8 cellular contexts compared by ENCODE assay signal in the genomic region with DNA sequence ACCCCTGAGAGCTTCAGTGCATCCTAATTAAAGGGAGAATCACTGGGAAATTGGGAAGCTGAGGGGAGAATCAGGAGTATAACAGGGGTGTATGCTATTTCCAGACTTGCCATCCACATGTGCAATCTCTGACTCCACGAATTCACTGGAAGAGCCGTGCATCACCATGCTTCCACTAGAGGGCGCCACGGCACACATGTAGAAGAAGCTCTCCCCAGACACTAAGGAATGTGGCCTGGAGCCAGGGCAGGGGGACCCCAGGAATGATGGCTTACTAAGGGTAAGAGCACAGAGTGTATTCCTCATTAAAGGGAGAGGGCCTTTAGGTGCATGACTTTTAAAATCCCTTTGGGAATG.
DNase-seq lines count a peak whose midpoint lies in the region; ATAC-seq and TF ChIP-seq lines count a peak whose summit lies in the region.

No MANE protein-coding gene starts in this region.

- H3K27ac ChIP-seq in fibroblast of lung (ENCODE audit: insufficient read depth, low read length) (no peak overlapping the region), neural cell (ENCODE audit: low read length) (no peak overlapping the region), tibial nerve (peak overlapping the region in 3 of 4 donors; percentile 28 to 74 (median 48))

- H3K27me3 ChIP-seq in H7 (ENCODE audit: control insufficient read depth, insufficient read depth, low read length) (no peaks in the 10 kb centered on the region), fibroblast of lung (ENCODE audit: control insufficient read depth, insufficient read depth, low read length) (peaks cover 11% of the 10 kb centered on the region), neural cell (ENCODE audit: insufficient read depth, low read depth, low read length) (no peaks in the 10 kb centered on the region), tibial nerve (no peaks in the 10 kb centered on the region)

- H3K4me1 ChIP-seq in fibroblast of lung (ENCODE audit: control insufficient read depth, extremely low read depth, insufficient read depth, low read length): peaks cover 8% of the 10 kb centered on the region
- H3K4me1 ChIP-seq in tibial nerve: peaks cover 0 to 53% (median 4%) of the 10 kb centered on the region in 4 donors

- H3K4me2 ChIP-seq in fibroblast of lung (ENCODE audit: extremely low read depth, insufficient read depth, low read length) (no peak overlapping the region), neural cell (ENCODE audit: low read length) (no peak overlapping the region)

- H3K9me3 ChIP-seq in fibroblast of lung (ENCODE audit: control insufficient read depth, insufficient read depth, low read depth, low read length): no peaks in the 10 kb centered on the region
- no peaks in the 10 kb centered on the region for H3K9me3 ChIP-seq in neural cell (ENCODE audit: low read length)
- no peaks in the 10 kb centered on the region for H3K9me3 ChIP-seq in tibial nerve

- H2AFZ ChIP-seq in fibroblast of lung (ENCODE audit: low read length) (no peak overlapping the region), neural cell (ENCODE audit: low read depth, low read length) (no peak overlapping the region)

- no peaks in the 10 kb centered on the region for H4K20me1 ChIP-seq in fibroblast of lung (ENCODE audit: control insufficient read depth, extremely low read depth, insufficient read depth, low read length)
- H4K20me1 ChIP-seq in neural cell (ENCODE audit: insufficient read depth): no peaks in the 10 kb centered on the region

- 6 to 8% methylated on average over 4 of the region's 4 CpGs for WGBS in tibial nerve, 2 donors

- H3K9me2 ChIP-seq in neural cell (ENCODE audit: insufficient read depth, low read length): no peaks in the 10 kb centered on the region

- no peak for TF ChIP-seq POLR2A in tibial nerve (IDR thresholded peaks at IDR 0.05)

- DNase-seq in C1 segment of cervical spinal cord (lab: John Stamatoyannopoulos, UW) (peak in 9 of 14 donors; percentile 2 to 46 (median 13)), H7 (peak; percentile 87), NCI-H774 (lab: John Stamatoyannopoulos, UW) (peak; percentile 45), activated T-cell treated with anti-CD3 and anti-CD28 coated beads for 1 hour (ENCODE audit: low read depth) (peak; percentile 47), fibroblast of lung (ENCODE audit: low read depth in 2 of 2) (peak; percentile 59 to 71), tibial nerve (ENCODE audit: low spot score in 2 of 2) (peak; percentile 74 to 80)

- H3K36me3 ChIP-seq in H7 (replicated peaks; ENCODE audit: control insufficient read depth, insufficient read depth, low read length): no peaks in the 10 kb centered on the region
- H3K36me3 ChIP-seq in fibroblast of lung (ENCODE audit: control insufficient read depth, insufficient read depth, low read length): no peaks in the 10 kb centered on the region
- no peaks in the 10 kb centered on the region for H3K36me3 ChIP-seq in neural cell (ENCODE audit: insufficient read depth, low read length)
- no peaks in the 10 kb centered on the region for H3K36me3 ChIP-seq in tibial nerve

- H3F3A ChIP-seq in neural cell (ENCODE audit: insufficient read depth, low read length, poor library complexity, severe bottlenecking): no peaks in the 10 kb centered on the region

- TF ChIP-seq RAD21 in neural cell (conservative IDR thresholded peaks at IDR 0.05): peak; percentile 75

- no peak for TF ChIP-seq EP300 in neural cell (conservative IDR thresholded peaks at IDR 0.05; ENCODE audit: poor library complexity, severe bottlenecking)
- TF ChIP-seq EP300 in tibial nerve (IDR thresholded peaks at IDR 0.05): peak in 1 of 2 donors; percentile 36

- H3K4me3 ChIP-seq in H7 (ENCODE audit: insufficient read depth, low read depth, low read length): no peak overlapping the region
- H3K4me3 ChIP-seq in fibroblast of lung (replicated peaks in 1 of 4; ENCODE audit: control extremely low read depth in 1 of 4, insufficient read depth in 1 of 4, low read depth in 3 of 4, low read length in 4 of 4): no peak overlapping the region
- no peak overlapping the region for H3K4me3 ChIP-seq in neural cell (ENCODE audit: low read length)
- H3K4me3 ChIP-seq in tibial nerve: no peak overlapping the region

- peak; percentile 73 to 89 for TF ChIP-seq CTCF in fibroblast of lung (conservative IDR thresholded peaks at IDR 0.05 in 1 of 2, IDR thresholded peaks at IDR 0.05 in 1 of 2; ENCODE audit: low read depth in 1 of 2, low read length in 2 of 2)
- peak; percentile 77 for TF ChIP-seq CTCF in neural cell (IDR thresholded peaks at IDR 0.05; ENCODE audit: poor library complexity, severe bottlenecking)
- peak; percentile 58 to 85 (median 76) for TF ChIP-seq CTCF in tibial nerve (IDR thresholded peaks at IDR 0.05)

- H3K9ac ChIP-seq in fibroblast of lung (ENCODE audit: insufficient read depth, low read length): no peak overlapping the region
- H3K9ac ChIP-seq in neural cell (ENCODE audit: low read length): no peak overlapping the region

- H3K79me2 ChIP-seq in fibroblast of lung (ENCODE audit: control insufficient read depth, insufficient read depth, low read length): no peaks in the 10 kb centered on the region
- no peaks in the 10 kb centered on the region for H3K79me2 ChIP-seq in neural cell (replicated peaks; ENCODE audit: insufficient read depth, low read length)

- no peak for ATAC-seq in HG03571 (IDR thresholded peaks at IDR 0.05; ENCODE audit: unreplicated experiment)

TF ChIP-seq in neural cell, 6 proteins besides CTCF, POLR2A, EP300 and RAD21:
- TF ChIP-seq SMC3 (conservative IDR thresholded peaks at IDR 0.05; ENCODE audit: poor library complexity) (peak; percentile 79), EZH2 (IDR thresholded peaks at IDR 0.05; ENCODE audit: borderline replicate concordance, insufficient read depth, low read length, poor library complexity, severe bottlenecking) (no peak)

Comparison
In these comparisons a context has a peak if more than half of its experiments do, and no peak if none do; other contexts are left out.
1. DNase-seq: peak in every context shown above with its lines; median percentile 87 in H7; 77 in tibial nerve; 65 in fibroblast of lung; 47 in activated T-cell treated with anti-CD3 and anti-CD28 coated beads for 1 hour; 45 in NCI-H774; 13 in C1 segment of cervical spinal cord.
2. H3K27ac ChIP-seq: peak in tibial nerve (3 of 4); none in fibroblast of lung (single experiment) and neural cell (single experiment).
3. Peak in every context shown above with its lines, with median percentiles within 50 percentile points of each other: CTCF ChIP-seq.